In genomic region chr1:115837386-115837761, GRCh38 we compare ENCODE assay signal across 1 cellular context.
TF ChIP-seq lines count a peak whose summit lies in the region.

No MANE protein-coding gene starts in this region.

TF ChIP-seq in H1, 55 proteins besides CTCF, POLR2A, EP300 and RAD21:
- TF ChIP-seq MAFK (IDR thresholded peaks at IDR 0.05; ENCODE audit: low read depth, low read length) (no peak), CTBP2 (IDR thresholded peaks at IDR 0.05; ENCODE audit: borderline replicate concordance, insufficient read depth, insufficient read length, low read length) (no peak), SRF (IDR thresholded peaks at IDR 0.05; ENCODE audit: low read depth, low read length) (no peak), KDM1A (IDR thresholded peaks at IDR 0.05; ENCODE audit: borderline replicate concordance, low read length) (no peak), TEAD4 (IDR thresholded peaks at IDR 0.05; ENCODE audit: low read depth, low read length) (no peak), CREB1 (IDR thresholded peaks at IDR 0.05) (no peak), MAX (IDR thresholded peaks at IDR 0.05) (no peak), CBX8 (IDR thresholded peaks at IDR 0.05; ENCODE audit: borderline replicate concordance, low read depth, low read length) (no peak), RFX5 (IDR thresholded peaks at IDR 0.05; ENCODE audit: borderline replicate concordance, low read depth, low read length) (no peak), SP4 (IDR thresholded peaks at IDR 0.05; ENCODE audit: low read length) (no peak), HDAC2 (IDR thresholded peaks at IDR 0.05; ENCODE audit: borderline replicate concordance in 1 of 2, low read depth in 2 of 2, low read length in 2 of 2) (no peak), BACH1 (IDR thresholded peaks at IDR 0.05; ENCODE audit: low read length) (no peak), TCF12 (IDR thresholded peaks at IDR 0.05; ENCODE audit: low read depth, low read length) (no peak)
